In genomic region chr12:78966926-78967325, GRCh38 we compare ENCODE assay signal across 28 cellular contexts.
"Had no signal": no experiment of that assay in that cellular context is flagged by ENCODE, and none has a peak within 500 bp of the region (broad histone marks: within the 10 kb centered on the region; RNA-seq: fewer than 3 reads in every experiment).

No MANE protein-coding gene starts in this region.

- ATAC-seq: stimulated activated effector memory CD8-positive, alpha-beta T cell treated with anti-CD3 and anti-CD28 coated beads, Interleukin-12 subunit alpha, Interleukin-12 subunit beta, amount 100 ng/mL, for 72 hours; stimulated activated memory B cell treated with anti-CD40 and anti-IgM and Interleukin-4, amounts not matched to agents 10 μg/mL and 1 μg/mL and 100 μg/mL, for 72 hours; stimulated activated naive B cell treated with anti-CD40 and anti-IgM and Interleukin-4, amounts not matched to agents 10 μg/mL and 1 μg/mL and 100 μg/mL, for 72 hours; stimulated activated naive CD8-positive, alpha-beta T cell treated with anti-CD3 and anti-CD28 coated beads, Interleukin-15, amount 100 ng/mL, for 72 hours; stimulated activated naive CD8-positive, alpha-beta T cell treated with anti-CD3 and anti-CD28 coated beads, Interleukin-15, Interleukin-2, amounts not matched to agents 100 U/mL and 50 U/mL, for 24 hours; upper lobe of right lung had no signal

- H3K4me1 Mint-ChIP-seq: stimulated activated effector memory CD8-positive, alpha-beta T cell treated with anti-CD3 and anti-CD28 coated beads, Interleukin-12 subunit alpha, Interleukin-12 subunit beta, amount 100 ng/mL, for 72 hours; stimulated activated memory B cell treated with anti-CD40 and anti-IgM and Interleukin-4, amounts not matched to agents 10 μg/mL and 1 μg/mL and 100 μg/mL, for 72 hours; stimulated activated naive B cell treated with anti-CD40 and anti-IgM and Interleukin-4, amounts not matched to agents 10 μg/mL and 1 μg/mL and 100 μg/mL, for 72 hours; stimulated activated naive CD8-positive, alpha-beta T cell treated with anti-CD3 and anti-CD28 coated beads, Interleukin-15, amount 100 ng/mL, for 72 hours had no signal

- H3K9me3 Mint-ChIP-seq: stimulated activated memory B cell treated with anti-CD40 and anti-IgM and Interleukin-4, amounts not matched to agents 10 μg/mL and 1 μg/mL and 100 μg/mL, for 72 hours; stimulated activated naive B cell treated with anti-CD40 and anti-IgM and Interleukin-4, amounts not matched to agents 10 μg/mL and 1 μg/mL and 100 μg/mL, for 72 hours; type B pancreatic cell had no signal

- H3K36me3 Mint-ChIP-seq: stimulated activated effector memory CD8-positive, alpha-beta T cell treated with anti-CD3 and anti-CD28 coated beads, Interleukin-12 subunit alpha, Interleukin-12 subunit beta, amount 100 ng/mL, for 72 hours; stimulated activated memory B cell treated with anti-CD40 and anti-IgM and Interleukin-4, amounts not matched to agents 10 μg/mL and 1 μg/mL and 100 μg/mL, for 72 hours; stimulated activated naive B cell treated with anti-CD40 and anti-IgM and Interleukin-4, amounts not matched to agents 10 μg/mL and 1 μg/mL and 100 μg/mL, for 72 hours had no signal

- H3K36me3 ChIP-seq: stomach, suprapubic skin, thoracic aorta, thyroid gland, tibial artery, tibial nerve, transverse colon, upper lobe of left lung, upper lobe of right lung, uterus, vagina had no signal

- H3K4me3 Mint-ChIP-seq: stimulated activated effector memory CD8-positive, alpha-beta T cell treated with anti-CD3 and anti-CD28 coated beads, Interleukin-12 subunit alpha, Interleukin-12 subunit beta, amount 100 ng/mL, for 72 hours; stimulated activated memory B cell treated with anti-CD40 and anti-IgM and Interleukin-4, amounts not matched to agents 10 μg/mL and 1 μg/mL and 100 μg/mL, for 72 hours; stimulated activated naive B cell treated with anti-CD40 and anti-IgM and Interleukin-4, amounts not matched to agents 10 μg/mL and 1 μg/mL and 100 μg/mL, for 72 hours; stimulated activated naive CD8-positive, alpha-beta T cell treated with anti-CD3 and anti-CD28 coated beads, Interleukin-15, amount 100 ng/mL, for 72 hours; stimulated activated naive CD8-positive, alpha-beta T cell treated with anti-CD3 and anti-CD28 coated beads, Interleukin-15, Interleukin-2, amounts not matched to agents 100 ng/mL and 50 ng/mL, for 24 hours; type B pancreatic cell had no signal

- H3K4me3 ChIP-seq: stomach, suprapubic skin, testis, thoracic aorta, thyroid gland, tibial artery, tibial nerve, transverse colon, upper lobe of left lung, upper lobe of right lung, uterus, vagina had no signal

- H3K27me3 Mint-ChIP-seq: stimulated activated memory B cell treated with anti-CD40 and anti-IgM and Interleukin-4, amounts not matched to agents 10 μg/mL and 1 μg/mL and 100 μg/mL, for 72 hours; stimulated activated naive B cell treated with anti-CD40 and anti-IgM and Interleukin-4, amounts not matched to agents 10 μg/mL and 1 μg/mL and 100 μg/mL, for 72 hours; stimulated activated naive CD8-positive, alpha-beta T cell treated with anti-CD3 and anti-CD28 coated beads, Interleukin-15, amount 100 ng/mL, for 72 hours; stimulated activated naive CD8-positive, alpha-beta T cell treated with anti-CD3 and anti-CD28 coated beads, Interleukin-15, Interleukin-2, amounts not matched to agents 100 ng/mL and 50 ng/mL, for 24 hours; type B pancreatic cell had no signal

- H3K27me3 ChIP-seq: stomach, suprapubic skin, testis, thyroid gland, tibial artery, tibial nerve, transverse colon, upper lobe of left lung, upper lobe of right lung, uterus, vagina had no signal

- H3K27ac ChIP-seq: stomach, suprapubic skin, testis, thoracic aorta, thyroid gland, tibial artery, tibial nerve, transverse colon, upper lobe of left lung, upper lobe of right lung, uterus, vagina had no signal

- DNase-seq: stimulated activated CD4-positive, alpha-beta T cell treated with anti-CD3 and anti-CD28 coated beads, Interleukin-2, amount 100 ng/mL, for 48 hours; stimulated activated CD4-positive, alpha-beta T cell treated with anti-CD3 and anti-CD28 coated beads, Interleukin-4, amount 100 ng/mL, for 1 hour; stimulated activated CD4-positive, alpha-beta T cell treated with anti-CD3 and anti-CD28 coated beads, Interleukin-4, amount 100 ng/mL, for 24 hours; stimulated activated CD4-positive, alpha-beta T cell treated with anti-CD3 and anti-CD28 coated beads, Interleukin-4, amount 100 ng/mL, for 4 hours; stimulated activated CD8-positive, alpha-beta memory T cell treated with anti-CD3 and anti-CD28 coated beads, Interleukin-4, amount 100 ng/mL, for 48 hours; stimulated activated naive B cell treated with anti-CD40 and anti-IgM and Interleukin-4, amounts not matched to agents 10 μg/mL and 1 μg/mL and 100 μg/mL, for 72 hours; stimulated activated naive CD4-positive, alpha-beta T cell; stimulated activated naive CD4-positive, alpha-beta T cell treated with Interleukin-2 at 50 U/mL for 16 hours; stimulated activated naive CD8-positive, alpha-beta T cell treated with anti-CD3 and anti-CD28 coated beads, Interleukin-15, amount 100 ng/mL, for 72 hours; stimulated activated naive CD8-positive, alpha-beta T cell treated with anti-CD3 and anti-CD28 coated beads, Interleukin-15, Interleukin-2, amounts not matched to agents 100 U/mL and 50 U/mL, for 24 hours; stomach; substantia nigra; testis; thyroid gland; tibial artery; transverse colon; trophoblast cell; upper lobe of left lung; upper lobe of right lung; uterus had no signal

- H3K27ac Mint-ChIP-seq: stimulated activated effector memory CD8-positive, alpha-beta T cell treated with anti-CD3 and anti-CD28 coated beads, Interleukin-12 subunit alpha, Interleukin-12 subunit beta, amount 100 ng/mL, for 72 hours; stimulated activated memory B cell treated with anti-CD40 and anti-IgM and Interleukin-4, amounts not matched to agents 10 μg/mL and 1 μg/mL and 100 μg/mL, for 72 hours; stimulated activated naive B cell treated with anti-CD40 and anti-IgM and Interleukin-4, amounts not matched to agents 10 μg/mL and 1 μg/mL and 100 μg/mL, for 72 hours; stimulated activated naive CD8-positive, alpha-beta T cell treated with anti-CD3 and anti-CD28 coated beads, Interleukin-15, amount 100 ng/mL, for 72 hours; stimulated activated naive CD8-positive, alpha-beta T cell treated with anti-CD3 and anti-CD28 coated beads, Interleukin-15, Interleukin-2, amounts not matched to agents 100 ng/mL and 50 ng/mL, for 24 hours; type B pancreatic cell had no signal

- H3K9me3 ChIP-seq: stomach, suprapubic skin, testis, thoracic aorta, thyroid gland, tibial artery, tibial nerve, transverse colon, upper lobe of left lung, upper lobe of right lung, uterus, vagina had no signal
